In genomic region chrX:57651169-57651919, GRCh38 we compare ENCODE assay signal across 38 cellular contexts. TPM values are rescaled to one million over a fixed set of nuclear protein-coding genes. Genes with fewer than 3 reads are reported as not detected.
"Had no signal": no experiment of that assay in that cellular context is flagged by ENCODE, and none has a peak within 500 bp of the region (broad histone marks: within the 10 kb centered on the region; RNA-seq: fewer than 3 reads in every experiment).

No MANE protein-coding gene starts in this region.

- H3K36me3 ChIP-seq: ascending aorta, left ventricle myocardium inferior, ovary, uterus, WERI-Rb-1 had no signal

- H3K27me3 ChIP-seq: ascending aorta, ovary, uterus had no signal

- H3K4me1 ChIP-seq: ascending aorta, left ventricle myocardium inferior, uterus had no signal

- H3K9me3 ChIP-seq: uterus had no signal

- H3K27ac Mint-ChIP-seq: activated CD4-positive, alpha-beta memory T cell treated with anti-CD3 and anti-CD28 coated beads for 36 hours; activated CD4-positive, alpha-beta T cell treated with anti-CD3 and anti-CD28 coated beads, Interleukin-2, amount 10 ng/mL, durations not matched to agents 24 days and 14 days; activated naive CD4-positive, alpha-beta T cell treated with anti-CD3 and anti-CD28 coated beads, Interleukin-2, amount 10 ng/mL, durations not matched to agents 7 days and 5 days; activated naive CD8-positive, alpha-beta T cell treated with anti-CD3 and anti-CD28 coated beads, Interleukin-2, amount 10 ng/mL, durations not matched to agents 7 days and 5 days; activated T-helper 1 cell treated with anti-CD3 and anti-CD28 coated beads, Interleukin-12 subunit alpha, Interleukin-12 subunit beta, Interleukin-2, Interleukin-4 antibody, amounts not matched to agents 30 ng/mL and 10 ng/mL and 1 ng/mL, durations not matched to agents 14 hours and 24 hours and 36 hours; natural killer cell treated with Interleukin-12 subunit alpha and Interleukin-12 subunit beta and Interleukin-15 and Interleukin-18, amount 100 ng/mL, for 72 hours; progenitor cell of endocrine pancreas; stimulated activated naive CD8-positive, alpha-beta T cell treated with anti-CD3 and anti-CD28 coated beads, Interleukin-15, Interleukin-2, amounts not matched to agents 100 ng/mL and 50 ng/mL, for 24 hours; T-helper 17 cell; type B pancreatic cell had no signal

- H3K9me3 Mint-ChIP-seq: activated CD4-positive, alpha-beta T cell treated with anti-CD3 and anti-CD28 coated beads, Interleukin-2, amount 10 ng/mL, durations not matched to agents 24 days and 14 days; activated naive CD4-positive, alpha-beta T cell treated with anti-CD3 and anti-CD28 coated beads, Interleukin-2, amount 10 ng/mL, durations not matched to agents 7 days and 5 days; activated naive CD8-positive, alpha-beta T cell treated with anti-CD3 and anti-CD28 coated beads, Interleukin-2, amount 10 ng/mL, durations not matched to agents 7 days and 5 days; activated T-helper 1 cell treated with anti-CD3 and anti-CD28 coated beads, Interleukin-12 subunit alpha, Interleukin-12 subunit beta, Interleukin-2, Interleukin-4 antibody, amounts not matched to agents 30 ng/mL and 10 ng/mL and 1 ng/mL, durations not matched to agents 14 hours and 24 hours and 36 hours; stimulated activated naive CD8-positive, alpha-beta T cell treated with anti-CD3 and anti-CD28 coated beads, Interleukin-15, Interleukin-2, amounts not matched to agents 100 ng/mL and 50 ng/mL, for 24 hours had no signal

- DNase-seq: activated CD4-positive, alpha-beta memory T cell treated with anti-CD3 and anti-CD28 coated beads for 36 hours; activated CD4-positive, alpha-beta T cell treated with anti-CD3 and anti-CD28 coated beads, Interleukin-2, amount 10 ng/mL, durations not matched to agents 24 days and 14 days; activated CD4-positive, CD25-positive, alpha-beta regulatory T cell treated with anti-CD3 and anti-CD28 coated beads, Interleukin-2, amount 50 U/mL, for 72 hours; activated CD8-positive, alpha-beta memory T cell treated with anti-CD3 and anti-CD28 coated beads, Interleukin-2, amount 50 U/mL, for 4 hours; activated effector memory CD4-positive, alpha-beta T cell treated with anti-CD3 and anti-CD28 coated beads, Interleukin-2, amount 50 U/mL, for 16 hours; activated naive CD4-positive, alpha-beta T cell treated with anti-CD3 and anti-CD28 coated beads, Interleukin-2, amount 10 ng/mL, durations not matched to agents 7 days and 5 days; activated naive CD8-positive, alpha-beta T cell treated with anti-CD3 and anti-CD28 coated beads, Interleukin-2, amount 10 ng/mL, durations not matched to agents 7 days and 5 days; activated T-cell treated with anti-CD3 and anti-CD28 coated beads, Interleukin-2, amount 50 U/mL, for 1 hour; caudate nucleus; foreskin fibroblast; head of caudate nucleus; hippocampal formation; islet precursor cell; left ventricle myocardium inferior; mucosa of descending colon; ovary; stimulated activated CD4-positive, alpha-beta T cell treated with anti-CD3 and anti-CD28 coated beads, Interleukin-12 subunit alpha, Interleukin-12 subunit beta, amount 100 ng/mL, for 4 hours; stimulated activated CD4-positive, alpha-beta T cell treated with anti-CD3 and anti-CD28 coated beads, Interleukin-4, amount 100 ng/mL, for 1 hour; substantia nigra; T-helper 17 cell; T1000; uterus; WERI-Rb-1 had no signal

- ATAC-seq: esophagus mucosa; mucosa of descending colon; natural killer cell treated with Interleukin-12 subunit alpha and Interleukin-12 subunit beta and Interleukin-15 and Interleukin-18, amount 100 ng/mL, for 72 hours; sciatic nerve; T-helper 17 cell had no signal

- H3K4me1 Mint-ChIP-seq: activated CD4-positive, alpha-beta T cell treated with anti-CD3 and anti-CD28 coated beads, Interleukin-2, amount 10 ng/mL, durations not matched to agents 24 days and 14 days; activated naive CD4-positive, alpha-beta T cell treated with anti-CD3 and anti-CD28 coated beads, Interleukin-2, amount 10 ng/mL, durations not matched to agents 7 days and 5 days; activated naive CD8-positive, alpha-beta T cell treated with anti-CD3 and anti-CD28 coated beads, Interleukin-2, amount 10 ng/mL, durations not matched to agents 7 days and 5 days; T-helper 17 cell had no signal

- H3K4me3 Mint-ChIP-seq: activated CD4-positive, alpha-beta memory T cell treated with anti-CD3 and anti-CD28 coated beads for 36 hours; activated CD4-positive, alpha-beta T cell treated with anti-CD3 and anti-CD28 coated beads, Interleukin-2, amount 10 ng/mL, durations not matched to agents 24 days and 14 days; activated naive CD4-positive, alpha-beta T cell treated with anti-CD3 and anti-CD28 coated beads, Interleukin-2, amount 10 ng/mL, durations not matched to agents 7 days and 5 days; activated naive CD8-positive, alpha-beta T cell treated with anti-CD3 and anti-CD28 coated beads, Interleukin-2, amount 10 ng/mL, durations not matched to agents 7 days and 5 days; activated T-helper 1 cell treated with anti-CD3 and anti-CD28 coated beads, Interleukin-12 subunit alpha, Interleukin-12 subunit beta, Interleukin-2, Interleukin-4 antibody, amounts not matched to agents 30 ng/mL and 10 ng/mL and 1 ng/mL, durations not matched to agents 14 hours and 24 hours and 36 hours; natural killer cell treated with Interleukin-12 subunit alpha and Interleukin-12 subunit beta and Interleukin-15 and Interleukin-18, amount 100 ng/mL, for 72 hours; stimulated activated naive CD8-positive, alpha-beta T cell treated with anti-CD3 and anti-CD28 coated beads, Interleukin-15, Interleukin-2, amounts not matched to agents 100 ng/mL and 50 ng/mL, for 24 hours; T-helper 17 cell; type B pancreatic cell had no signal

- H3K4me3 ChIP-seq: ascending aorta, left ventricle myocardium inferior, lung, mucosa of descending colon, ovary, skin epidermis, uterus had no signal

- H3K27ac ChIP-seq: ascending aorta, left ventricle myocardium inferior, ovary, skin epidermis, uterus, WERI-Rb-1 had no signal

- H3K36me3 Mint-ChIP-seq: activated CD4-positive, alpha-beta memory T cell treated with anti-CD3 and anti-CD28 coated beads for 36 hours; activated naive CD4-positive, alpha-beta T cell treated with anti-CD3 and anti-CD28 coated beads, Interleukin-2, amount 10 ng/mL, durations not matched to agents 7 days and 5 days; activated naive CD8-positive, alpha-beta T cell treated with anti-CD3 and anti-CD28 coated beads, Interleukin-2, amount 10 ng/mL, durations not matched to agents 7 days and 5 days; natural killer cell treated with Interleukin-12 subunit alpha and Interleukin-12 subunit beta and Interleukin-15 and Interleukin-18, amount 100 ng/mL, for 72 hours; type B pancreatic cell had no signal

- H3K27me3 Mint-ChIP-seq: activated CD4-positive, alpha-beta memory T cell treated with anti-CD3 and anti-CD28 coated beads for 36 hours; activated CD4-positive, alpha-beta T cell treated with anti-CD3 and anti-CD28 coated beads, Interleukin-2, amount 10 ng/mL, durations not matched to agents 24 days and 14 days; activated naive CD4-positive, alpha-beta T cell treated with anti-CD3 and anti-CD28 coated beads, Interleukin-2, amount 10 ng/mL, durations not matched to agents 7 days and 5 days; activated naive CD8-positive, alpha-beta T cell treated with anti-CD3 and anti-CD28 coated beads, Interleukin-2, amount 10 ng/mL, durations not matched to agents 7 days and 5 days; natural killer cell treated with Interleukin-12 subunit alpha and Interleukin-12 subunit beta and Interleukin-15 and Interleukin-18, amount 100 ng/mL, for 72 hours; progenitor cell of endocrine pancreas; stimulated activated naive CD8-positive, alpha-beta T cell treated with anti-CD3 and anti-CD28 coated beads, Interleukin-15, Interleukin-2, amounts not matched to agents 100 ng/mL and 50 ng/mL, for 24 hours; T-helper 17 cell; type B pancreatic cell had no signal

RNA-seq across cellular contexts. Expression of gene NLRP2B, which starts 28.7 kb away (rescaled TPM):
- total RNA-seq: activated CD4-positive, alpha-beta memory T cell treated with anti-CD3 and anti-CD28 coated beads for 36 hours; activated CD4-positive, alpha-beta T cell treated with anti-CD3 and anti-CD28 coated beads, Interleukin-2, amount 10 ng/mL, durations not matched to agents 24 days and 14 days; activated CD8-positive, alpha-beta memory T cell treated with anti-CD3 and anti-CD28 coated beads for 36 hours; activated naive CD8-positive, alpha-beta T cell treated with anti-CD3 and anti-CD28 coated beads, Interleukin-2, amount 10 ng/mL, durations not matched to agents 7 days and 5 days; activated T-helper 1 cell treated with anti-CD3 and anti-CD28 coated beads, Interleukin-12 subunit alpha, Interleukin-12 subunit beta, Interleukin-2, Interleukin-4 antibody, amounts not matched to agents 30 ng/mL and 10 ng/mL and 1 ng/mL, durations not matched to agents 14 hours and 24 hours and 36 hours; ascending aorta; endothelial cell of umbilical vein; esophagus mucosa; left ventricle myocardium inferior; lung; mesenteric fat pad; myocyte; natural killer cell treated with Interleukin-12 subunit alpha and Interleukin-12 subunit beta and Interleukin-15 and Interleukin-18, amount 100 ng/mL, for 72 hours; progenitor cell of endocrine pancreas; renal cortical epithelial cell; T-helper 17 cell had no signal
- polyA plus RNA-seq: lung, ovary had no signal
